15 cellular contexts compared by ENCODE assay signal in the genomic region with DNA sequence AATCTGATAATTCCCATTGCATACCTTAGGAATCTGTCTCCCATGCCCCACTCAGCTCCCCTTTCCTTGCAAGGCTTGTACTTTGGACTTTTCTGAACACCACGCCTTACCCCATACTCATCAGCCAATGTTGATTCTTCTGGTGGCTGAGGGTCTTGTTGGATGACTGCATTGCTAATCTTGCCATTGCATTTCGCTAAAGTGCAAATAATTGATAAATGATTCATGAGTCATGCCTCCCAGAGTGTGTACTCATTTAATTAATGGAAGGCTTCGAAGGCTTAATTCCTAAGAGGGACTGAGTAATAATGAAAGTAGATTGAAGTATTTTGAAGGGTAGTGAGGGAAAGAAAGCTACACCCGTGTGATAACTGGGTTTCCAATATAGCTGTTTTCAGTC. TPM values are rescaled to one million over a fixed set of nuclear protein-coding genes. Genes with fewer than 3 reads are reported as not detected.
DNase-seq lines count a peak whose midpoint lies in the region; ATAC-seq and TF ChIP-seq lines count a peak whose summit lies in the region.
"Had no signal": no experiment of that assay in that cellular context is flagged by ENCODE, and none has a peak within 500 bp of the region (broad histone marks: within the 10 kb centered on the region; RNA-seq: fewer than 3 reads in every experiment).

No MANE protein-coding gene starts in this region.

- H3K4me2 ChIP-seq in OCI-LY3 (ENCODE audit: low read length): peak overlapping the region; percentile 49
- no peak overlapping the region for H3K4me2 ChIP-seq in osteoblast (ENCODE audit: insufficient read depth, low read length)
- H3K4me2 ChIP-seq: SK-N-SH had no signal

- ATAC-seq in left lung: peak; percentile 22

- WGBS in spleen, 5 donors: 75 to 87% (median 76%) methylated on average over 4 of the region's 4 CpGs

- H3K9ac ChIP-seq in OCI-LY3 (ENCODE audit: low read length): no peak overlapping the region
- H3K9ac ChIP-seq: SK-N-SH had no signal

- H3K27me3 ChIP-seq in OCI-LY3 (ENCODE audit: low read depth, low read length) (0 out of 2 replicates have a peak, but pooled peaks cover 2% of the 10 kb centered on the region), left lung (no peaks in the 10 kb centered on the region), spleen (replicated peaks in 1 of 7) (no peaks in the 10 kb centered on the region), brain microvascular endothelial cell (replicated peaks) (no peaks in the 10 kb centered on the region), osteoblast (ENCODE audit: insufficient read depth, low read length) (no peaks in the 10 kb centered on the region)

- H3K27me3 Mint-ChIP-seq in mesothelial cell of epicardium (ENCODE audit: low read depth): no peaks in the 10 kb centered on the region

- DNase-seq in NCI-H748 (lab: John Stamatoyannopoulos, UW; ENCODE audit: unreplicated experiment) (peak; percentile 27), NCI-H748 treated with DMSO at 0.1 percent for 48 hours (lab: John Stamatoyannopoulos, UW) (no peak), left lung (no peak), spleen (no peak), brain microvascular endothelial cell (no peak), mesothelial cell of epicardium (ENCODE audit: low spot score in 2 of 2, unreplicated experiment in 2 of 2) (no peak), osteoblast (ENCODE audit: insufficient read length, low spot score, missing footprints) (no peak)
- DNase-seq: C1 segment of cervical spinal cord, HFFc6, Karpas-422, NCI-H1105 treated with DMSO at 0.1 percent for 48 hours, NCI-H187 treated with DMSO at 0.1 percent for 48 hours, SHP77, SK-N-SH had no signal

- H3K4me3 Mint-ChIP-seq in mesothelial cell of epicardium: no peak overlapping the region
- H3K4me3 Mint-ChIP-seq: HFFc6 had no signal

- intact Hi-C loops in left lung (cut with DNase I): no loop called here
- intact Hi-C loops in spleen (cut with DNase I; ENCODE audit: low total_unique reads): no loop called here

- no peak for TF ChIP-seq CTCF in OCI-LY3 (IDR thresholded peaks at IDR 0.05; ENCODE audit: low read depth, low read length)
- TF ChIP-seq CTCF in left lung (IDR thresholded peaks at IDR 0.05): no peak
- no peak for TF ChIP-seq CTCF in spleen (IDR thresholded peaks at IDR 0.05 in 8 of 11, conservative IDR thresholded peaks at IDR 0.05 in 3 of 11)
- no peak for TF ChIP-seq CTCF in brain microvascular endothelial cell (IDR thresholded peaks at IDR 0.05; ENCODE audit: low read depth, low read length, missing control alignments)
- TF ChIP-seq CTCF in mesothelial cell of epicardium (IDR thresholded peaks at IDR 0.05; ENCODE audit: unreplicated experiment): no peak
- no peak for TF ChIP-seq CTCF in osteoblast (IDR thresholded peaks at IDR 0.05; ENCODE audit: extremely low read depth, low read depth, low read length)

- H3K9me3 ChIP-seq in OCI-LY3 (ENCODE audit: insufficient read depth, low read length): no peaks in the 10 kb centered on the region
- H3K9me3 ChIP-seq in left lung: no peaks in the 10 kb centered on the region
- H3K9me3 ChIP-seq in spleen: no peaks in the 10 kb centered on the region
- no peaks in the 10 kb centered on the region for H3K9me3 ChIP-seq in osteoblast (ENCODE audit: low read depth, low read length)
- H3K9me3 ChIP-seq: SK-N-SH had no signal

- H3K36me3 Mint-ChIP-seq in mesothelial cell of epicardium: no peaks in the 10 kb centered on the region

- peaks cover 10% of the 10 kb centered on the region for H3K4me1 Mint-ChIP-seq in mesothelial cell of epicardium

- in situ Hi-C loops in brain microvascular endothelial cell (cut with HindIII; ENCODE audit: low pct_ligation_motif_present, low sequenced_read_pairs): no loop called here

- no peaks in the 10 kb centered on the region for H3K36me3 ChIP-seq in OCI-LY3 (replicated peaks; ENCODE audit: low read depth, low read length)
- H3K36me3 ChIP-seq in left lung: no peaks in the 10 kb centered on the region
- no peaks in the 10 kb centered on the region for H3K36me3 ChIP-seq in spleen
- H3K36me3 ChIP-seq in brain microvascular endothelial cell (replicated peaks): no peaks in the 10 kb centered on the region
- no peaks in the 10 kb centered on the region for H3K36me3 ChIP-seq in osteoblast (ENCODE audit: insufficient read depth, low read length)

- H3K79me2 ChIP-seq in OCI-LY3 (ENCODE audit: low read length): no peaks in the 10 kb centered on the region
- H3K79me2 ChIP-seq in osteoblast (ENCODE audit: insufficient read depth, low read length): no peaks in the 10 kb centered on the region

- no peak overlapping the region for H2AFZ ChIP-seq in OCI-LY3 (ENCODE audit: low read depth, low read length)
- H2AFZ ChIP-seq in osteoblast (ENCODE audit: low read length): no peak overlapping the region

- no peak for TF ChIP-seq POLR2A in spleen (IDR thresholded peaks at IDR 0.05)

- no peak overlapping the region for H3K27ac Mint-ChIP-seq in mesothelial cell of epicardium
- H3K27ac Mint-ChIP-seq: HFFc6 had no signal

- H4K20me1 ChIP-seq in OCI-LY3 (ENCODE audit: insufficient read depth, low read length): no peaks in the 10 kb centered on the region
- no peaks in the 10 kb centered on the region for H4K20me1 ChIP-seq in osteoblast (ENCODE audit: insufficient read depth, low read length)

- H3K27ac ChIP-seq in OCI-LY3 (ENCODE audit: low read length) (no peak overlapping the region), left lung (no peak overlapping the region), spleen (no peak overlapping the region), brain microvascular endothelial cell (no peak overlapping the region), osteoblast (ENCODE audit: low read depth, low read length) (no peak overlapping the region)

- H3K9me3 Mint-ChIP-seq in mesothelial cell of epicardium: peaks cover 3% of the 10 kb centered on the region
- H3K9me3 Mint-ChIP-seq: HFFc6 had no signal

- H3K4me3 ChIP-seq in OCI-LY3 (ENCODE audit: low read length) (peak overlapping the region; percentile 15; the same call in 1 of the 2 replicates), left lung (no peak overlapping the region), spleen (no peak overlapping the region), brain microvascular endothelial cell (ENCODE audit: low read depth, low read length) (no peak overlapping the region), osteoblast (ENCODE audit: insufficient read depth, low read length) (no peak overlapping the region)

- H3K4me1 ChIP-seq in OCI-LY3 (ENCODE audit: low read length) (peaks cover 24% of the 10 kb centered on the region), left lung (peaks cover 0 to 3% of the 10 kb centered on the region in 2 donors), spleen (peaks cover 0 to 12% (median 5%) of the 10 kb centered on the region in 6 donors), osteoblast (ENCODE audit: insufficient read depth, low read length) (peaks cover 19% of the 10 kb centered on the region)

RNA-seq across cellular contexts. Expression of gene PPP1R1C, which starts 28.0 kb away (rescaled TPM):
- total RNA-seq in left lung (10 to 100 TPM in 1 of 2 donors, under 1 TPM in 1; 0.79 to 11.8 TPM), spleen (under 1 TPM in 2 of 7 donors, not detected in 5; 0.27 to 0.32 TPM), mesothelial cell of epicardium (5.8 to 6.8 TPM (median 6.3 TPM) in 3 replicates), osteoblast (0.29 and 0.36 TPM in 2 replicates)
- polyA plus RNA-seq in spleen: under 1 TPM; 0.24 to 0.48 (median 0.48) TPM
